13 cellular contexts compared by ENCODE assay signal in genomic region chr11:61889831-61890230, GRCh38. TPM values are rescaled to one million over a fixed set of nuclear protein-coding genes. Genes with fewer than 3 reads are reported as not detected.
A peak's percentile ranks its signal among the peaks of the same experiment; 100 is the strongest.
DNase-seq lines count a peak whose midpoint lies in the region; ATAC-seq and TF ChIP-seq lines count a peak whose summit lies in the region.
"Had no signal": no experiment of that assay in that cellular context is flagged by ENCODE, and none has a peak within 500 bp of the region (broad histone marks: within the 10 kb centered on the region; RNA-seq: fewer than 3 reads in every experiment).

No MANE protein-coding gene starts in this region.

- peaks cover 11% of the 10 kb centered on the region for H3K4me1 ChIP-seq in CD4-positive, CD25-positive, alpha-beta regulatory T cell (ENCODE audit: control insufficient read depth, insufficient read depth, low read length, poor library complexity, severe bottlenecking)

- ATAC-seq in CD4-positive, CD25-positive, alpha-beta regulatory T cell (ENCODE audit: low read depth in 2 of 2): no peak
- no peak for ATAC-seq in GM21619 (IDR thresholded peaks at IDR 0.05; ENCODE audit: unreplicated experiment)
- ATAC-seq: activated CD8-positive, alpha-beta memory T cell treated with anti-CD3 and anti-CD28 coated beads, Interleukin-2, amount 10 ng/mL, durations not matched to agents 7 days and 5 days had no signal

- peak overlapping the region in 3 of 4 donors; percentile 57 to 82 (median 68) for H3K4me3 Mint-ChIP-seq in CD4-positive, CD25-positive, alpha-beta regulatory T cell
- peak overlapping the region; percentile 84 for H3K4me3 Mint-ChIP-seq in chondrocyte (ENCODE audit: unreplicated experiment)
- peak overlapping the region; percentile 35 for H3K4me3 Mint-ChIP-seq in progenitor cell of endocrine pancreas (ENCODE audit: low read depth)

- no peak overlapping the region for H3K4me3 ChIP-seq in CD4-positive, CD25-positive, alpha-beta regulatory T cell (ENCODE audit: low read depth, low read length)
- H3K4me3 ChIP-seq in LNCaP clone FGC (ENCODE audit: low read depth, low read length): peak overlapping the region; percentile 74; the same call in 1 of the 2 replicates

- peaks cover 0 to 2% (median 0%) of the 10 kb centered on the region in 7 donors for H3K9me3 Mint-ChIP-seq in CD4-positive, CD25-positive, alpha-beta regulatory T cell
- H3K9me3 Mint-ChIP-seq in chondrocyte (ENCODE audit: low read depth) (no peaks in the 10 kb centered on the region), progenitor cell of endocrine pancreas (ENCODE audit: low read depth) (no peaks in the 10 kb centered on the region)

- no peak for DNase-seq in CD4-positive, CD25-positive, alpha-beta regulatory T cell
- DNase-seq in LNCaP clone FGC (ENCODE audit: low read depth) (no peak), chondrocyte (ENCODE audit: low spot score) (no peak), progenitor cell of endocrine pancreas (ENCODE audit: low spot score, unreplicated experiment) (no peak), epidermal melanocyte (ENCODE audit: insufficient read length, low spot score) (no peak), superior temporal gyrus (ENCODE audit: extremely low spot score) (no peak), NCI-H69 (lab: John Stamatoyannopoulos, UW) (no peak)
- DNase-seq: DMS79, hippocampal formation, NCI-H2029 treated with DMSO at 0.1 percent for 48 hours had no signal

- no peaks in the 10 kb centered on the region for H3K27me3 ChIP-seq in CD4-positive, CD25-positive, alpha-beta regulatory T cell (ENCODE audit: control insufficient read depth, insufficient read depth, low read length)
- H3K27me3 ChIP-seq: thyroid gland had no signal

- peaks cover 4% of the 10 kb centered on the region for H3K27me3 Mint-ChIP-seq in CD4-positive, CD25-positive, alpha-beta regulatory T cell
- H3K27me3 Mint-ChIP-seq in chondrocyte (ENCODE audit: low read depth): no peaks in the 10 kb centered on the region
- H3K27me3 Mint-ChIP-seq in progenitor cell of endocrine pancreas: peaks cover 7% of the 10 kb centered on the region

- no peaks in the 10 kb centered on the region for H3K36me3 ChIP-seq in CD4-positive, CD25-positive, alpha-beta regulatory T cell (ENCODE audit: control insufficient read depth, insufficient read depth, low read length)
- H3K36me3 ChIP-seq: thyroid gland had no signal

- TF ChIP-seq CTCF in LNCaP clone FGC (IDR thresholded peaks at IDR 0.05; ENCODE audit: control insufficient read depth, extremely low read depth, insufficient read depth) (no peak), chondrocyte (IDR thresholded peaks at IDR 0.05) (peak; percentile 13), progenitor cell of endocrine pancreas (IDR thresholded peaks at IDR 0.05; ENCODE audit: unreplicated experiment) (no peak)

- H3K27ac ChIP-seq in CD4-positive, CD25-positive, alpha-beta regulatory T cell (ENCODE audit: insufficient read depth, low read length, poor library complexity, severe bottlenecking): no peak overlapping the region

- H3K36me3 Mint-ChIP-seq in CD4-positive, CD25-positive, alpha-beta regulatory T cell: no peaks in the 10 kb centered on the region
- H3K36me3 Mint-ChIP-seq in chondrocyte (ENCODE audit: low read depth) (peaks cover 7% of the 10 kb centered on the region), progenitor cell of endocrine pancreas (ENCODE audit: insufficient read depth) (peaks cover 2% of the 10 kb centered on the region)
- H3K36me3 Mint-ChIP-seq: activated CD8-positive, alpha-beta memory T cell treated with anti-CD3 and anti-CD28 coated beads, Interleukin-2, amount 10 ng/mL, durations not matched to agents 7 days and 5 days had no signal

- H3K27ac Mint-ChIP-seq in CD4-positive, CD25-positive, alpha-beta regulatory T cell: peak overlapping the region in 1 of 3 donors; percentile 5
- peak overlapping the region; percentile 87 for H3K27ac Mint-ChIP-seq in chondrocyte (ENCODE audit: unreplicated experiment)
- H3K27ac Mint-ChIP-seq in progenitor cell of endocrine pancreas: no peak overlapping the region
- H3K27ac Mint-ChIP-seq: activated CD8-positive, alpha-beta memory T cell treated with anti-CD3 and anti-CD28 coated beads, Interleukin-2, amount 10 ng/mL, durations not matched to agents 7 days and 5 days had no signal

- peaks cover 0 to 7% (median 0%) of the 10 kb centered on the region in 4 donors for H3K4me1 Mint-ChIP-seq in CD4-positive, CD25-positive, alpha-beta regulatory T cell
- H3K4me1 Mint-ChIP-seq in chondrocyte (ENCODE audit: low read depth) (peaks cover 66% of the 10 kb centered on the region), progenitor cell of endocrine pancreas (ENCODE audit: low read depth) (peaks cover 2% of the 10 kb centered on the region)

- H3K9me3 ChIP-seq in CD4-positive, CD25-positive, alpha-beta regulatory T cell (ENCODE audit: control insufficient read depth in 2 of 2, low read length in 2 of 2): no peaks in the 10 kb centered on the region
- H3K9me3 ChIP-seq: thyroid gland had no signal

RNA-seq across cellular contexts. Expression of gene FADS3, which starts 1.5 kb away (rescaled TPM):
- 15.8 TPM for total RNA-seq in CD4-positive, CD25-positive, alpha-beta regulatory T cell
- 1 to 10 TPM in 3 of 4 donors, under 1 TPM in 1; 0.87 to 2.1 (median 1.3) TPM for polyA plus RNA-seq in CD4-positive, CD25-positive, alpha-beta regulatory T cell
- 206 to 263 TPM (median 255 TPM) in 3 replicates for total RNA-seq in chondrocyte
- total RNA-seq in progenitor cell of endocrine pancreas: 21.2 and 23.7 TPM in 2 replicates

RNA-seq across cellular contexts. Expression of gene RAB3IL1, which starts 27.5 kb away (rescaled TPM):
- not detected for total RNA-seq in CD4-positive, CD25-positive, alpha-beta regulatory T cell
- polyA plus RNA-seq in CD4-positive, CD25-positive, alpha-beta regulatory T cell: not detected
- total RNA-seq in chondrocyte (9.7 to 24.7 TPM (median 24.1 TPM) in 3 replicates), progenitor cell of endocrine pancreas (0.53 and 0.67 TPM in 2 replicates)
- total RNA-seq: activated CD8-positive, alpha-beta memory T cell treated with anti-CD3 and anti-CD28 coated beads, Interleukin-2, amount 10 ng/mL, durations not matched to agents 7 days and 5 days had no signal
